ENCODE assay signal across 2 cellular contexts in genomic region chr10:99964791-99965190, GRCh38.
TF ChIP-seq lines count a peak whose summit lies in the region.

No MANE protein-coding gene starts in this region.

TF ChIP-seq in Ishikawa, 13 proteins besides CTCF, POLR2A, EP300 and RAD21 (continued from another document):
- TF ChIP-seq REST (IDR thresholded peaks at IDR 0.05; ENCODE audit: low read depth) (no peak), ZBTB7A (IDR thresholded peaks at IDR 0.05; ENCODE audit: low read depth) (no peak), CREB1 (IDR thresholded peaks at IDR 0.05; ENCODE audit: low read depth) (no peak), MAX (IDR thresholded peaks at IDR 0.05) (no peak), TAF1 (IDR thresholded peaks at IDR 0.05; ENCODE audit: low read depth) (no peak), CEBPB (IDR thresholded peaks at IDR 0.05) (no peak)

TF ChIP-seq in liver, 16 proteins besides CTCF, POLR2A, EP300 and RAD21 (continued from another document):
- TF ChIP-seq REST (IDR thresholded peaks at IDR 0.05): no peak
- no peak for TF ChIP-seq NR2F2 (IDR thresholded peaks at IDR 0.05)
- no peak for TF ChIP-seq FOXA2 (IDR thresholded peaks at IDR 0.05)
